ENCODE assay signal across 15 cellular contexts in genomic region chr4:152605641-152606304, GRCh38.
DNase-seq lines count a peak whose midpoint lies in the region; ATAC-seq lines count a peak whose summit lies in the region.
"Had no signal": no experiment of that assay in that cellular context is flagged by ENCODE, and none has a peak within 500 bp of the region (broad histone marks: within the 10 kb centered on the region; RNA-seq: fewer than 3 reads in every experiment).

No MANE protein-coding gene starts in this region.

- peak overlapping the region in 1 of 2 experiments; percentile 7 for H3K4ac ChIP-seq in mesenchymal stem cell (ENCODE audit: low read depth in 1 of 2, low read length in 2 of 2)

- WGBS in mesenchymal stem cell: 28% methylated on average over 10 of the region's 10 CpGs

- H3K18ac ChIP-seq in mesenchymal stem cell (ENCODE audit: low read depth in 1 of 2, low read length in 2 of 2): peak overlapping the region in 1 of 2 experiments; percentile 46

- H3K9me3 Mint-ChIP-seq in activated T-cell treated with anti-CD3 and anti-CD28 coated beads, Interleukin-2, amount 50 U/mL, for 4 hours: no peaks in the 10 kb centered on the region
- H3K9me3 Mint-ChIP-seq in activated CD4-positive, alpha-beta T cell treated with anti-CD3 and anti-CD28 coated beads for 36 hours (ENCODE audit: low read depth): no peaks in the 10 kb centered on the region
- H3K9me3 Mint-ChIP-seq: IgD-negative memory B cell had no signal

- H3K23ac ChIP-seq in mesenchymal stem cell (ENCODE audit: low read length in 2 of 2): no peak overlapping the region

- peak overlapping the region; percentile 37 for H3K9ac ChIP-seq in mesenchymal stem cell (ENCODE audit: low read length)
- H3K9ac ChIP-seq: BLaER1 had no signal

- no peaks in the 10 kb centered on the region for H3K9me3 ChIP-seq in mesenchymal stem cell (ENCODE audit: control insufficient read depth, low read length)
- H3K9me3 ChIP-seq: BLaER1, breast epithelium, HAP-1, spleen had no signal

- H3K27ac Mint-ChIP-seq in activated CD4-positive, alpha-beta T cell treated with anti-CD3 and anti-CD28 coated beads for 36 hours: no peak overlapping the region
- H3K27ac Mint-ChIP-seq: IgD-negative memory B cell had no signal

- H3K36me3 ChIP-seq in mesenchymal stem cell (ENCODE audit: control insufficient read depth in 1 of 2, insufficient read depth in 2 of 2, low read depth in 1 of 2, low read length in 2 of 2): no peaks in the 10 kb centered on the region
- H3K36me3 ChIP-seq: BLaER1, breast epithelium, HAP-1, spleen had no signal

- H4K91ac ChIP-seq in mesenchymal stem cell (ENCODE audit: low read length): no peak overlapping the region

- H3K4me3 Mint-ChIP-seq in activated T-cell treated with anti-CD3 and anti-CD28 coated beads, Interleukin-2, amount 50 U/mL, for 4 hours: no peak overlapping the region
- no peak overlapping the region for H3K4me3 Mint-ChIP-seq in activated CD4-positive, alpha-beta T cell treated with anti-CD3 and anti-CD28 coated beads for 36 hours
- H3K4me3 Mint-ChIP-seq: IgD-negative memory B cell had no signal

- H2BK120ac ChIP-seq in mesenchymal stem cell (ENCODE audit: low read depth, low read length): no peak overlapping the region

- CTCF ChIA-PET in activated CD4-positive, alpha-beta T cell treated with anti-CD3 and anti-CD28 coated beads for 36 hours (lab: Charles Lee): interaction anchor here (0.9 to 1.0 kb wide), 2 partner anchors 10 to 45 kb away, joined by 3 read pairs; no protein-coding TSS in a partner anchor

- H3K27me3 ChIP-seq in mesenchymal stem cell (ENCODE audit: control insufficient read depth in 1 of 2, insufficient read depth in 1 of 2, low read length in 2 of 2): peaks cover 0 to 13% of the 10 kb centered on the region in 2 experiments
- H3K27me3 ChIP-seq: BLaER1, breast epithelium, spleen had no signal

- peaks cover 3% of the 10 kb centered on the region for H3K4me1 Mint-ChIP-seq in activated T-cell treated with anti-CD3 and anti-CD28 coated beads, Interleukin-2, amount 50 U/mL, for 4 hours (ENCODE audit: low read depth)
- H3K4me1 Mint-ChIP-seq in activated CD4-positive, alpha-beta T cell treated with anti-CD3 and anti-CD28 coated beads for 36 hours: peaks cover 4% of the 10 kb centered on the region

- H2BK15ac ChIP-seq in mesenchymal stem cell (ENCODE audit: low read depth, poor library complexity, severe bottlenecking): no peak overlapping the region

- POLR2A ChIA-PET in activated CD4-positive, alpha-beta T cell treated with anti-CD3 and anti-CD28 coated beads for 36 hours (lab: Charles Lee): no interaction called here

- peaks cover 12% of the 10 kb centered on the region for H3K4me1 ChIP-seq in mesenchymal stem cell (ENCODE audit: control insufficient read depth, insufficient read depth, low read depth, low read length)
- H3K4me1 ChIP-seq: breast epithelium, HAP-1 had no signal

- no peak overlapping the region for H2AK5ac ChIP-seq in mesenchymal stem cell (ENCODE audit: low read length, severe bottlenecking)

- H3K27ac ChIP-seq in mesenchymal stem cell (ENCODE audit: low read length, poor library complexity, severe bottlenecking): no peak overlapping the region
- H3K27ac ChIP-seq: BLaER1, spleen had no signal

- ATAC-seq in activated T-cell treated with anti-CD3 and anti-CD28 coated beads, Interleukin-2, amount 50 U/mL, for 4 hours: no peak
- ATAC-seq in activated CD4-positive, alpha-beta T cell treated with anti-CD3 and anti-CD28 coated beads for 36 hours: no peak

- intact Hi-C loops in activated CD4-positive, alpha-beta T cell treated with anti-CD3 and anti-CD28 coated beads for 36 hours (cut with DNase I, micrococcal nuclease): no loop called here

- no peak overlapping the region for H4K8ac ChIP-seq in mesenchymal stem cell (ENCODE audit: low read length)

- no peak overlapping the region for H3K4me2 ChIP-seq in mesenchymal stem cell (ENCODE audit: low read length, poor library complexity, severe bottlenecking)
- H3K4me2 ChIP-seq: BLaER1 had no signal

- DNase-seq in AG08396 (ENCODE audit: low spot score) (peak; percentile 46), NCI-H146 treated with DMSO at 0.1 percent for 48 hours (lab: John Stamatoyannopoulos, UW; ENCODE audit: unreplicated experiment) (peak; percentile 62), dedifferentiated amniotic fluid mesenchymal stem cell (ENCODE audit: extremely low spot score) (peak; percentile 28), mesenchymal stem cell (peak; percentile 90), COLO829 (ENCODE audit: low spot score) (no peak)
- no peak for DNase-seq in activated T-cell treated with anti-CD3 and anti-CD28 coated beads, Interleukin-2, amount 50 U/mL, for 4 hours
- DNase-seq in activated CD8-positive, alpha-beta memory T cell treated with anti-CD3 and anti-CD28 coated beads, Interleukin-2, amount 50 U/mL, for 48 hours: no peak
- DNase-seq in activated CD4-positive, alpha-beta T cell treated with anti-CD3 and anti-CD28 coated beads for 36 hours: no peak
- DNase-seq: activated CD4-positive, alpha-beta T cell treated with anti-CD3 and anti-CD28 coated beads, Interleukin-2, amount 50 U/mL, for 1 hour; spleen; stimulated activated naive CD4-positive, alpha-beta T cell had no signal

- H2AFZ ChIP-seq in mesenchymal stem cell (ENCODE audit: low read depth, low read length): no peak overlapping the region

- no peak overlapping the region for H2BK5ac ChIP-seq in mesenchymal stem cell (ENCODE audit: low read depth, low read length, poor library complexity, severe bottlenecking)

- no peak overlapping the region for H3K14ac ChIP-seq in mesenchymal stem cell (ENCODE audit: low read length in 2 of 2)

- no peak overlapping the region for H2BK12ac ChIP-seq in mesenchymal stem cell (ENCODE audit: low read length in 2 of 2)

- no peaks in the 10 kb centered on the region for H3K79me1 ChIP-seq in mesenchymal stem cell (replicated peaks; ENCODE audit: low read length, poor library complexity, severe bottlenecking)

- H3K4me3 ChIP-seq in mesenchymal stem cell (ENCODE audit: insufficient read depth in 1 of 2, low read depth in 1 of 2, low read length in 2 of 2): peak overlapping the region in 1 of 2 experiments; percentile 42
- H3K4me3 ChIP-seq: BLaER1, breast epithelium, HAP-1, spleen had no signal

- H3K36me3 Mint-ChIP-seq in activated T-cell treated with anti-CD3 and anti-CD28 coated beads, Interleukin-2, amount 50 U/mL, for 4 hours (ENCODE audit: insufficient read depth): no peaks in the 10 kb centered on the region
- H3K36me3 Mint-ChIP-seq in activated CD4-positive, alpha-beta T cell treated with anti-CD3 and anti-CD28 coated beads for 36 hours (ENCODE audit: low read depth): no peaks in the 10 kb centered on the region

- H3K27me3 Mint-ChIP-seq in activated T-cell treated with anti-CD3 and anti-CD28 coated beads, Interleukin-2, amount 50 U/mL, for 4 hours (ENCODE audit: low read depth): no peaks in the 10 kb centered on the region
- H3K27me3 Mint-ChIP-seq in activated CD4-positive, alpha-beta T cell treated with anti-CD3 and anti-CD28 coated beads for 36 hours: no peaks in the 10 kb centered on the region
- H3K27me3 Mint-ChIP-seq: IgD-negative memory B cell had no signal

Comparison
In these comparisons a context has a peak if more than half of its experiments do, and no peak if none do; other contexts are left out.
1. DNase-seq: peak in AG08396 (single experiment), NCI-H146 treated with DMSO at 0.1 percent for 48 hours (single experiment), dedifferentiated amniotic fluid mesenchymal stem cell (single experiment) and mesenchymal stem cell (single experiment); none in activated T-cell treated with anti-CD3 and anti-CD28 coated beads, Interleukin-2, amount 50 U/mL, for 4 hours (single experiment), COLO829 (single experiment), activated CD8-positive, alpha-beta memory T cell treated with anti-CD3 and anti-CD28 coated beads, Interleukin-2, amount 50 U/mL, for 48 hours (single experiment) and activated CD4-positive, alpha-beta T cell treated with anti-CD3 and anti-CD28 coated beads for 36 hours (single experiment).